ENCODE assay signal across 29 cellular contexts in the genomic region with DNA sequence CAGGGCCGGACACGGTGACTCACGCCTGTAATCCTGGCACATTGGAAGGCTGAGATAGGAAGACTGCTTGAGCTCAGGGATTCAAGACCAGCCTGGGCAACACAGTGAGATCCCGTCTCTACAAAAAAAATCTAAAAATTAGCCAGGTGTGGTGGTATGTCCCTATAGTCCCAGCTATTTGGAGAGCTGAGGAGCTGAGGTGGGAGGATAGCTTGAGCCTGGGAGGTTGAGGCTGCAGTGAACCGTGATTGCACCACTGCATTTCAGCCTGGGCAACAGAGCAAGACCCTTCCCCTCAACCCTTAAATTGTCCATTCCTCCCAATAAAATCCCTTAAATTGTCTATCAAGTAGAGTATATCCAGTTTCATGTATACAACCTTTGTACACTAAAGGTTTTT. TPM values are rescaled to one million over a fixed set of nuclear protein-coding genes. Genes with fewer than 3 reads are reported as not detected.
DNase-seq lines count a peak whose midpoint lies in the region; ATAC-seq, FAIRE-seq and TF ChIP-seq lines count a peak whose summit lies in the region.
"Had no signal": no experiment of that assay in that cellular context is flagged by ENCODE, and none has a peak within 500 bp of the region (broad histone marks: within the 10 kb centered on the region; RNA-seq: fewer than 3 reads in every experiment).

No MANE protein-coding gene starts in this region.

- no peaks in the 10 kb centered on the region for H3K4me1 ChIP-seq in astrocyte (ENCODE audit: insufficient read depth, low read length)
- H3K4me1 ChIP-seq: BE2C, BLaER1 had no signal

- H3K9me3 ChIP-seq in WERI-Rb-1 (ENCODE audit: severe bottlenecking) (no peaks in the 10 kb centered on the region), astrocyte (ENCODE audit: insufficient read depth, low read depth, low read length) (no peaks in the 10 kb centered on the region)
- H3K9me3 ChIP-seq: BE2C had no signal

- H3K36me3 Mint-ChIP-seq in astrocyte (ENCODE audit: low read depth, unreplicated experiment) = no peaks in the 10 kb centered on the region
- H3K36me3 Mint-ChIP-seq: CD14-positive monocyte; CD4-positive, alpha-beta memory T cell; CD4-positive, CD25-positive, alpha-beta regulatory T cell; CD8-positive, alpha-beta memory T cell had no signal

- H2AFZ ChIP-seq in astrocyte (ENCODE audit: low read depth, low read length) = no peak overlapping the region

- H3K9me3 Mint-ChIP-seq in astrocyte (ENCODE audit: unreplicated experiment) = peaks cover 6% of the 10 kb centered on the region
- H3K9me3 Mint-ChIP-seq: CD8-positive, alpha-beta memory T cell had no signal

- DNase-seq in WERI-Rb-1 = peak; percentile 19
- DNase-seq in astrocyte (ENCODE audit: low read depth) = no peak
- no peak for DNase-seq in sciatic nerve (ENCODE audit: low spot score)
- no peak for DNase-seq in GM19238 (ENCODE audit: insufficient read length, low spot score)
- no peak for DNase-seq in stimulated activated CD4-positive, alpha-beta T cell treated with anti-CD3 and anti-CD28 coated beads, Interleukin-2, amount 100 ng/mL, for 24 hours
- DNase-seq: 8988T; ACHN; BE2C; C1 segment of cervical spinal cord; CD4-positive, alpha-beta memory T cell; CD4-positive, CD25-positive, alpha-beta regulatory T cell; CD8-positive, alpha-beta memory T cell; COR-L47; DMS 273 treated with DMSO at 0.1 percent for 48 hours; DMS153; DMS53; DMS79; DND-41; EL; GDM1 had no signal

- H3K4me2 ChIP-seq in astrocyte (ENCODE audit: low read length) = no peak overlapping the region
- H3K4me2 ChIP-seq: BLaER1 had no signal

- no peak for TF ChIP-seq CTCF in WERI-Rb-1 (IDR thresholded peaks at IDR 0.05; ENCODE audit: low read depth, low read length)
- TF ChIP-seq CTCF in astrocyte (IDR thresholded peaks at IDR 0.05; ENCODE audit: insufficient read depth, low read depth, low read length) = no peak

- no peaks in the 10 kb centered on the region for H3K79me2 ChIP-seq in astrocyte (ENCODE audit: insufficient read depth, low read length)

- no peak overlapping the region for H3K27ac ChIP-seq in WERI-Rb-1
- no peak overlapping the region for H3K27ac ChIP-seq in astrocyte (ENCODE audit: low read depth, low read length)
- H3K27ac ChIP-seq: BLaER1 had no signal

- H3K27me3 ChIP-seq in WERI-Rb-1 (ENCODE audit: insufficient read depth, low read depth, severe bottlenecking) = peaks cover 3% of the 10 kb centered on the region
- H3K27me3 ChIP-seq in astrocyte (ENCODE audit: insufficient read depth, low read length) = no peaks in the 10 kb centered on the region
- H3K27me3 ChIP-seq: BE2C had no signal

- no peak for ATAC-seq in sciatic nerve
- ATAC-seq: GM12878 had no signal

- peak; percentile 68 for FAIRE-seq in astrocyte (lab: Jason Lieb, UNC)
- FAIRE-seq: A204.1, GM12878, GM12892, GM18507 had no signal

- H3K36me3 ChIP-seq in WERI-Rb-1 = no peaks in the 10 kb centered on the region
- no peaks in the 10 kb centered on the region for H3K36me3 ChIP-seq in astrocyte (ENCODE audit: insufficient read depth, low read length)
- H3K36me3 ChIP-seq: BE2C, BLaER1 had no signal

- H3K4me1 Mint-ChIP-seq in astrocyte (ENCODE audit: low read depth, unreplicated experiment) = no peaks in the 10 kb centered on the region
- H3K4me1 Mint-ChIP-seq: CD14-positive monocyte; CD4-positive, alpha-beta memory T cell; CD4-positive, CD25-positive, alpha-beta regulatory T cell; CD8-positive, alpha-beta memory T cell had no signal

- H3K4me3 ChIP-seq in WERI-Rb-1 (ENCODE audit: low read depth, low read length) = no peak overlapping the region
- no peak overlapping the region for H3K4me3 ChIP-seq in astrocyte (ENCODE audit: insufficient read depth, low read depth, low read length)
- H3K4me3 ChIP-seq: BLaER1, GM12878 had no signal

- H3K27me3 Mint-ChIP-seq in astrocyte (ENCODE audit: low read depth, unreplicated experiment) = no peaks in the 10 kb centered on the region

- H3K9ac ChIP-seq in astrocyte (ENCODE audit: low read length) = no peak overlapping the region
- H3K9ac ChIP-seq: BLaER1 had no signal

- no peak overlapping the region for H3K27ac Mint-ChIP-seq in astrocyte (ENCODE audit: unreplicated experiment)
- H3K27ac Mint-ChIP-seq: CD14-positive monocyte; CD4-positive, alpha-beta memory T cell; CD4-positive, CD25-positive, alpha-beta regulatory T cell; CD8-positive, alpha-beta memory T cell had no signal

- H3K4me3 Mint-ChIP-seq in astrocyte (ENCODE audit: unreplicated experiment) = no peak overlapping the region
- H3K4me3 Mint-ChIP-seq: CD14-positive monocyte; CD4-positive, alpha-beta memory T cell; CD4-positive, CD25-positive, alpha-beta regulatory T cell; CD8-positive, alpha-beta memory T cell had no signal

- intact Hi-C loops in sciatic nerve (cut with DNase I) = no loop called here

- H4K20me1 ChIP-seq in astrocyte (ENCODE audit: insufficient read depth, low read length) = no peaks in the 10 kb centered on the region
- H4K20me1 ChIP-seq: BLaER1 had no signal

RNA-seq across cellular contexts. Expression of gene OTUD6A, which starts 17.0 kb away (rescaled TPM):
- total RNA-seq in astrocyte = not detected in 2 replicates
- not detected for total RNA-seq in sciatic nerve
- total RNA-seq: A673; CD4-positive, alpha-beta memory T cell; CD4-positive, CD25-positive, alpha-beta regulatory T cell; CD8-positive, alpha-beta memory T cell; Daoy; G401; GM12878 had no signal

RNA-seq across cellular contexts. Expression of gene AWAT2, which starts 29.6 kb away (rescaled TPM):
- total RNA-seq in astrocyte (not detected in 2 replicates), sciatic nerve (not detected)
- total RNA-seq: A673; CD4-positive, alpha-beta memory T cell; CD4-positive, CD25-positive, alpha-beta regulatory T cell; CD8-positive, alpha-beta memory T cell; Daoy; G401; GM12878 had no signal

RNA-seq across cellular contexts. Expression of gene IGBP1, which starts 54.0 kb away (rescaled TPM):
- total RNA-seq in astrocyte (38.2 and 41.1 TPM in 2 replicates), sciatic nerve (44.0 TPM)
